Comparison of ENCODE assay signal across 9 cellular contexts in genomic region chrX:56812515-56813105, GRCh38.
DNase-seq lines count a peak whose midpoint lies in the region; ATAC-seq, FAIRE-seq and TF ChIP-seq lines count a peak whose summit lies in the region.
"Had no signal": no experiment of that assay in that cellular context is flagged by ENCODE, and none has a peak within 500 bp of the region (broad histone marks: within the 10 kb centered on the region; RNA-seq: fewer than 3 reads in every experiment).

No MANE protein-coding gene starts in this region.

- peaks cover 0 to 6% (median 0%) of the 10 kb centered on the region in 6 donors for H3K36me3 ChIP-seq in spleen

- no peaks in the 10 kb centered on the region for H3K9me3 ChIP-seq in spleen

- WGBS in spleen, 5 donors, result 8 to 23% (median 14%) methylated on average over 7 of the region's 7 CpGs

- H3K27ac ChIP-seq in coronary artery, result peak overlapping the region in 1 of 2 donors; percentile 61
- peak overlapping the region in 7 of 8 donors; percentile 31 to 83 (median 64) for H3K27ac ChIP-seq in spleen

- peak; percentile 90 for FAIRE-seq in GM12892 (lab: Jason Lieb, UNC)

- intact Hi-C loops in spleen (cut with DNase I; ENCODE audit: low total_unique reads), result no loop called here

- TF ChIP-seq POLR2A in GM12892 (IDR thresholded peaks at IDR 0.05; ENCODE audit: low read depth, low read length), result no peak
- TF ChIP-seq POLR2A in spleen (IDR thresholded peaks at IDR 0.05), result no peak

- ATAC-seq in GM21619 (IDR thresholded peaks at IDR 0.05; ENCODE audit: unreplicated experiment), result peak; percentile 93

- peak overlapping the region; percentile 44 for H3K4me3 ChIP-seq in coronary artery
- H3K4me3 ChIP-seq in spleen, result peak overlapping the region in 2 of 8 donors; percentile 26 to 37

- H3K4me1 ChIP-seq in spleen, result peaks cover 0 to 41% (median 21%) of the 10 kb centered on the region in 6 donors

- no peak for DNase-seq in GM12892 (ENCODE audit: insufficient read length)
- DNase-seq in M059J (ENCODE audit: low read depth), result peak; percentile 18
- DNase-seq in coronary artery (ENCODE audit: low spot score), result no peak
- DNase-seq in spleen, result no peak
- no peak for DNase-seq in NCI-H510A treated with DMSO at 0.1 percent for 48 hours (lab: John Stamatoyannopoulos, UW)
- DNase-seq in NCI-H2081 (lab: John Stamatoyannopoulos, UW), result no peak
- no peak for DNase-seq in HuH-7 (ENCODE audit: low spot score)
- DNase-seq: IMR-90 had no signal

- TF ChIP-seq CTCF in coronary artery (IDR thresholded peaks at IDR 0.05) (no peak), spleen (IDR thresholded peaks at IDR 0.05 in 8 of 11, conservative IDR thresholded peaks at IDR 0.05 in 3 of 11) (no peak)

- peaks cover 0 to 5% (median 0%) of the 10 kb centered on the region in 7 donors for H3K27me3 ChIP-seq in spleen (replicated peaks in 1 of 7)
